ENCODE assay signal across 14 cellular contexts in the genomic region with DNA sequence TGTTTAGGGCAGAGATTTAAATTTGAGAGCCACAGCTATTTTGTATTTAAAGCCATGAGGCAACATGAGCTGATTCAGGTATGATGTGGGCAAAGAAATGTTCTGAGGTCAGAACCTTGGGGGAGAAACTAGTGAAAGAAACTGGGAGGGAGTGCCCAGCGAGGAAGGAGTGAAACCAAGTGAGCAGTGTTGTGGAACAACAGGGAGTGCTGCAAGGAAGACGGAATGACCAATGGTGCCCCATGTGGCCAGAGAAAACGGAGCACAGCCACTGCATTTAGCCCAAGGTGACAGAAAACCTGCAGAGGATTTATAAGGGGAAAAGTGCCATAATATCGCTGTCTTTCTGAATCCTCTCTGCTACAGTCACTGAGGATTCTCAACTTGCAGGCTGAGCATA.
DNase-seq lines count a peak whose midpoint lies in the region; TF ChIP-seq lines count a peak whose summit lies in the region.
"Had no signal": no experiment of that assay in that cellular context is flagged by ENCODE, and none has a peak within 500 bp of the region (broad histone marks: within the 10 kb centered on the region; RNA-seq: fewer than 3 reads in every experiment).

No MANE protein-coding gene starts in this region.

- no peaks in the 10 kb centered on the region for H3K79me2 ChIP-seq in OCI-LY7 (ENCODE audit: insufficient read depth, low read depth, low read length)

- TF ChIP-seq CTCF in OCI-LY7 (conservative IDR thresholded peaks at IDR 0.05; ENCODE audit: low read length) (peak; percentile 34; the same call in 1 of the 2 replicates), testis (IDR thresholded peaks at IDR 0.05) (no peak), lower leg skin (IDR thresholded peaks at IDR 0.05) (no peak)

- H3K36me3 ChIP-seq in OCI-LY7 (ENCODE audit: insufficient read depth, low read length) (no peaks in the 10 kb centered on the region), iPS DF 6.9 (ENCODE audit: control insufficient read depth, insufficient read depth, low read length) (no peaks in the 10 kb centered on the region), testis (ENCODE audit: low read depth, missing control alignments) (no peaks in the 10 kb centered on the region)

- H3K9me3 ChIP-seq in OCI-LY7 (ENCODE audit: low read length) (no peaks in the 10 kb centered on the region), iPS DF 6.9 (ENCODE audit: control insufficient read depth, insufficient read depth, low read length) (no peaks in the 10 kb centered on the region), testis (no peaks in the 10 kb centered on the region)
- H3K9me3 ChIP-seq: A549 had no signal

- no peak overlapping the region for H2AFZ ChIP-seq in OCI-LY7 (ENCODE audit: low read length)

- H3K4me3 ChIP-seq in OCI-LY7 (ENCODE audit: low read depth, low read length, poor library complexity, severe bottlenecking) (no peak overlapping the region), iPS DF 6.9 (ENCODE audit: low read length) (no peak overlapping the region), testis (no peak overlapping the region), lower leg skin (ENCODE audit: low read depth, poor library complexity, severe bottlenecking) (no peak overlapping the region)
- H3K4me3 ChIP-seq: A549 had no signal

- no peak overlapping the region for H3K4me2 ChIP-seq in OCI-LY7 (ENCODE audit: low read length)
- H3K4me2 ChIP-seq: A549 had no signal

- H3K9me2 ChIP-seq in OCI-LY7 (ENCODE audit: insufficient read depth, low read length), result no peaks in the 10 kb centered on the region

- H3K4me1 ChIP-seq in OCI-LY7 (ENCODE audit: insufficient read depth, low read length, poor library complexity, severe bottlenecking) (no peaks in the 10 kb centered on the region), iPS DF 6.9 (ENCODE audit: control insufficient read depth, insufficient read depth, low read length) (no peaks in the 10 kb centered on the region; the same call in 1 of the 2 replicates), testis (peaks cover 5% of the 10 kb centered on the region)
- H3K4me1 ChIP-seq: A549 had no signal

- BruUV-seq in OCI-LY7 (replicated peaks; lab: Mats Ljungman, UMichigan), result no TSS peak

- no CpG with 5 or more reads among the region's 4 CpGs for WGBS in iPS DF 6.9 (ENCODE audit: insufficient coverage, insufficient read length)
- 75 to 78% methylated on average over 4 of the region's 4 CpGs for WGBS in testis, 2 donors
- WGBS in lower leg skin, 2 donors, result 62 to 64% methylated on average over 4 of the region's 4 CpGs

- H3K27ac ChIP-seq in OCI-LY7 (ENCODE audit: low read depth, low read length, poor library complexity, severe bottlenecking) (no peak overlapping the region), iPS DF 6.9 (ENCODE audit: low read length) (no peak overlapping the region), testis (no peak overlapping the region)
- H3K27ac ChIP-seq: A549 had no signal

- no peaks in the 10 kb centered on the region for H3K27me3 ChIP-seq in iPS DF 6.9 (ENCODE audit: control insufficient read depth, insufficient read depth, low read length)
- H3K27me3 ChIP-seq in testis, result no peaks in the 10 kb centered on the region

- TF ChIP-seq POLR2A in testis (IDR thresholded peaks at IDR 0.05), result no peak
- TF ChIP-seq POLR2A in lower leg skin (IDR thresholded peaks at IDR 0.05), result no peak

- DNase-seq in NCI-H510A (lab: John Stamatoyannopoulos, UW), result peak; percentile 3
- no peak for DNase-seq in NCI-H510A treated with DMSO at 0.1 percent for 48 hours (lab: John Stamatoyannopoulos, UW)
- no peak for DNase-seq in OCI-LY7 (ENCODE audit: low spot score)
- DNase-seq in iPS DF 6.9 (ENCODE audit: low read depth, low spot score), result peak; percentile 37
- DNase-seq in testis, result peak; percentile 58
- no peak for DNase-seq in lower leg skin (ENCODE audit: low spot score in 2 of 2)
- DNase-seq in GF-D8 (lab: John Stamatoyannopoulos, UW), result no peak
- DNase-seq in NCI-H2081 (lab: John Stamatoyannopoulos, UW), result no peak
- DNase-seq: activated naive CD8-positive, alpha-beta T cell treated with anti-CD3 and anti-CD28 coated beads, Interleukin-2, amount 10 ng/mL, durations not matched to agents 7 days and 5 days; KBM-7; NCI-H1417 treated with DMSO at 0.1 percent for 48 hours; NCI-H748 treated with DMSO at 0.1 percent for 48 hours; stimulated activated CD4-positive, alpha-beta T cell treated with anti-CD3 and anti-CD28 coated beads, Interleukin-12 subunit alpha, Interleukin-12 subunit beta, amount 100 ng/mL, for 4 hours had no signal

- CTCF ChIA-PET in OCI-LY7 (lab: Charles Lee; ENCODE audit: unreplicated experiment), result no interaction called here

- H4K20me1 ChIP-seq in OCI-LY7 (ENCODE audit: insufficient read depth, low read length), result no peaks in the 10 kb centered on the region

- intact Hi-C loops in OCI-LY7 (cut with micrococcal nuclease; ENCODE audit: unreplicated experiment) (no loop called here), testis (cut with DNase I; ENCODE audit: low total_unique reads) (no loop called here), lower leg skin (cut with DNase I; ENCODE audit: low total_unique reads) (no loop called here)

- POLR2A ChIA-PET in OCI-LY7 (lab: Charles Lee), result interaction anchor here (1.7 kb wide), 1 partner anchor 10 kb away, joined by 3 read pairs; no protein-coding TSS in a partner anchor

Comparison
In these comparisons a context has a peak if more than half of its experiments do, and no peak if none do; other contexts are left out.
1. DNase-seq: peak in NCI-H510A (single experiment), iPS DF 6.9 (single experiment) and testis (single experiment); none in NCI-H510A treated with DMSO at 0.1 percent for 48 hours (single experiment), OCI-LY7 (single experiment), lower leg skin (0 of 2), GF-D8 (single experiment) and NCI-H2081 (0 of 2).